1 cellular context compared by ENCODE assay signal in the genomic region with DNA sequence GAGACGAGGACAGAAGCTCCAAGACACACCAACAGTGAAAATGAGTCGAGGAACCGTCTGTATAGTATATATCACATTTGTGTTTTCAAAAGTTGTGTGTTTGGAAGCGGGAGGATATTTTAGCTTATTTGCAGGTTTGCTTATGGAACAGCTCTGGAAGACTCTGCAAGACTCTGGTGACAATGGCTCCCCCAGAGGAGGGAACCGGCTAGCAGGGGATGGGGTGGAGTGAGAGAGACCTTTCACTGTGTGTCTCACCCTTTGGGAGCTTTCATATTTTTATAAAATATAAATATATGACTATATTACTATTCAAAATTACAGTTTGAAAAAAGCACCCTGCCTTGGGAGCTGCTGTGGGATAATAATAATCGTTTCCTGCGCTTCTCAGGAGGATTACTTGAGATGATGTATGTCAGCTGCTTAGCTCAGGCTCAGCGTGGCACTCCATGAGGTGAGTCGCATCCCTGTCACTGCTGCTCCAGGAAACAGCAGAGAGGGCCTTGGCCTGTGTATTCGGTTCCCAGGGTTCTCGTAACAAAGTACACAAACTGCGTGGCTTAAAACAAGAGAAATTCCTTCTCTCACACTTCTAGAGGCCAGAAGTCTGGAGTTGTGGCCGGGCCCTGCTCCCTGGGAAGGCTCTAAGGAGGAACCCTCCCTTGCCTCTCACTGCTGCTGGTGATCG.
TF ChIP-seq lines count a peak whose summit lies in the region.

No MANE protein-coding gene starts in this region.

TF ChIP-seq in IMR-90, 13 proteins besides CTCF, POLR2A, EP300 and RAD21 (continued from another document):
- no peak for TF ChIP-seq RCOR1 (IDR thresholded peaks at IDR 0.05; ENCODE audit: insufficient replicate concordance, low read length)
- no peak for TF ChIP-seq NFE2L2 (IDR thresholded peaks at IDR 0.05; ENCODE audit: low read depth, low read length)
- no peak for TF ChIP-seq MAZ (IDR thresholded peaks at IDR 0.05; ENCODE audit: borderline replicate concordance, low read depth, low read length)
- TF ChIP-seq, protein P1, sequence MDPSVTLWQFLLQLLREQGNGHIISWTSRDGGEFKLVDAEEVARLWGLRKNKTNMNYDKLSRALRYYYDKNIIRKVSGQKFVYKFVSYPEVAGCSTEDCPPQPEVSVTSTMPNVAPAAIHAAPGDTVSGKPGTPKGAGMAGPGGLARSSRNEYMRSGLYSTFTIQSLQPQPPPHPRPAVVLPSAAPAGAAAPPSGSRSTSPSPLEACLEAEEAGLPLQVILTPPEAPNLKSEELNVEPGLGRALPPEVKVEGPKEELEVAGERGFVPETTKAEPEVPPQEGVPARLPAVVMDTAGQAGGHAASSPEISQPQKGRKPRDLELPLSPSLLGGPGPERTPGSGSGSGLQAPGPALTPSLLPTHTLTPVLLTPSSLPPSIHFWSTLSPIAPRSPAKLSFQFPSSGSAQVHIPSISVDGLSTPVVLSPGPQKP (IDR thresholded peaks at IDR 0.05; ENCODE audit: borderline replicate concordance, low read depth, low read length), result no peak
TF ChIP-seq in IMR-90: peak in this region for 1.
